ENCODE assay signal across 20 cellular contexts in the genomic region with DNA sequence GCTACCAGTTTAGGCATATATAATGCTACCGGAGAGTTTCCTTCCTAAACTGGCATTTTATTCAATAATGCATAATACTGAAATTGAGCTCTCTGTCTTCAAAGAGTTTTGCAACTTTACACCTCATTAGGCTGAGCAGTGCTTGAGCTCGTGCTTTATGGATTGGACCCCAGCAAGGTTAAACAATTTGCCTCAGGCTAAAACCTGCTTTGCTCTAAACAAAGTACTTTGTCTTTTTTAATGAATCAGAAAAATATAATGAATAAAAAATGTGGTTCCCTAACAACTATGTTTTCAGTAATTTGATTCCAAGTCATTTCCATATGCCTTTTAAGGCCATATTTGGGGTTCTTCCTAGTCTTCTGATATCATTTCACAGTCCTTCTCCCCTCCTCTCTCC. TPM values are rescaled to one million over a fixed set of nuclear protein-coding genes. Genes with fewer than 3 reads are reported as not detected.
"Had no signal": no experiment of that assay in that cellular context is flagged by ENCODE, and none has a peak within 500 bp of the region (broad histone marks: within the 10 kb centered on the region; RNA-seq: fewer than 3 reads in every experiment).

No MANE protein-coding gene starts in this region.

- H3K36me3 ChIP-seq: prostate gland, thoracic aorta had no signal

- H3K9me3 ChIP-seq: mucosa of descending colon, prostate gland, thoracic aorta had no signal

- H3K4me3 Mint-ChIP-seq: activated CD4-positive, alpha-beta T cell treated with anti-CD3 and anti-CD28 coated beads, Interleukin-2, amount 10 ng/mL, durations not matched to agents 7 days and 5 days; activated naive CD4-positive, alpha-beta T cell treated with anti-CD3 and anti-CD28 coated beads for 36 hours; activated T-helper 17 cell treated with anti-CD3 and anti-CD28 coated beads, Interleukin-2, amount 50 U/mL, for 72 hours; effector memory CD8-positive, alpha-beta T cell; immature natural killer cell; naive thymus-derived CD8-positive, alpha-beta T cell; stimulated activated naive CD8-positive, alpha-beta T cell treated with anti-CD3 and anti-CD28 coated beads, Interleukin-15, amount 100 ng/mL, for 72 hours; T-helper 17 cell had no signal

- H3K27ac Mint-ChIP-seq: activated CD4-positive, alpha-beta T cell treated with anti-CD3 and anti-CD28 coated beads, Interleukin-2, amount 10 ng/mL, durations not matched to agents 7 days and 5 days; activated naive CD4-positive, alpha-beta T cell treated with anti-CD3 and anti-CD28 coated beads for 36 hours; activated T-helper 17 cell treated with anti-CD3 and anti-CD28 coated beads, Interleukin-2, amount 50 U/mL, for 72 hours; effector memory CD8-positive, alpha-beta T cell; immature natural killer cell; naive thymus-derived CD8-positive, alpha-beta T cell; stimulated activated naive CD8-positive, alpha-beta T cell treated with anti-CD3 and anti-CD28 coated beads, Interleukin-15, amount 100 ng/mL, for 72 hours; T-helper 17 cell had no signal

- DNase-seq: activated CD4-positive, alpha-beta T cell treated with anti-CD3 and anti-CD28 coated beads, Interleukin-2, amount 10 ng/mL, durations not matched to agents 7 days and 5 days; activated CD4-positive, CD25-positive, alpha-beta regulatory T cell; activated naive CD4-positive, alpha-beta T cell treated with anti-CD3 and anti-CD28 coated beads for 36 hours; activated T-cell treated with anti-CD3 and anti-CD28 coated beads for 4 hours; central memory CD4-positive, alpha-beta T cell; effector memory CD8-positive, alpha-beta T cell; immature natural killer cell; left cardiac atrium; mucosa of descending colon; naive thymus-derived CD8-positive, alpha-beta T cell; nucleus accumbens; stimulated activated CD4-positive, alpha-beta T cell treated with anti-CD3 and anti-CD28 coated beads, Interleukin-4, amount 100 ng/mL, for 1 hour; stimulated activated naive CD8-positive, alpha-beta T cell treated with anti-CD3 and anti-CD28 coated beads, Interleukin-15, amount 100 ng/mL, for 72 hours; T-helper 17 cell had no signal

- H3K4me1 Mint-ChIP-seq: activated CD4-positive, alpha-beta T cell treated with anti-CD3 and anti-CD28 coated beads, Interleukin-2, amount 10 ng/mL, durations not matched to agents 7 days and 5 days; activated T-helper 17 cell treated with anti-CD3 and anti-CD28 coated beads, Interleukin-2, amount 50 U/mL, for 72 hours; immature natural killer cell; naive thymus-derived CD8-positive, alpha-beta T cell; stimulated activated naive CD8-positive, alpha-beta T cell treated with anti-CD3 and anti-CD28 coated beads, Interleukin-15, amount 100 ng/mL, for 72 hours; T-helper 17 cell had no signal

- H3K36me3 Mint-ChIP-seq: immature natural killer cell; naive thymus-derived CD8-positive, alpha-beta T cell had no signal

- H3K4me3 ChIP-seq: coronary artery, mucosa of descending colon, prostate gland, thoracic aorta had no signal

- H3K4me1 ChIP-seq: prostate gland had no signal

- ATAC-seq: activated T-helper 17 cell treated with anti-CD3 and anti-CD28 coated beads, Interleukin-2, amount 50 U/mL, for 72 hours; effector memory CD8-positive, alpha-beta T cell; mucosa of descending colon; naive thymus-derived CD8-positive, alpha-beta T cell; stimulated activated naive CD8-positive, alpha-beta T cell treated with anti-CD3 and anti-CD28 coated beads, Interleukin-15, amount 100 ng/mL, for 72 hours; T-helper 17 cell had no signal

- H3K27ac ChIP-seq: prostate gland had no signal

- H3K9me3 Mint-ChIP-seq: activated CD4-positive, alpha-beta T cell treated with anti-CD3 and anti-CD28 coated beads, Interleukin-2, amount 10 ng/mL, durations not matched to agents 7 days and 5 days; activated naive CD4-positive, alpha-beta T cell treated with anti-CD3 and anti-CD28 coated beads for 36 hours; activated T-helper 17 cell treated with anti-CD3 and anti-CD28 coated beads, Interleukin-2, amount 50 U/mL, for 72 hours; effector memory CD8-positive, alpha-beta T cell; stimulated activated naive CD8-positive, alpha-beta T cell treated with anti-CD3 and anti-CD28 coated beads, Interleukin-15, amount 100 ng/mL, for 72 hours had no signal

RNA-seq across cellular contexts. Expression of a gene that starts 20.1 kb away (rescaled TPM):
- total RNA-seq: activated CD4-positive, alpha-beta T cell treated with anti-CD3 and anti-CD28 coated beads, Interleukin-2, amount 10 ng/mL, durations not matched to agents 7 days and 5 days; activated CD8-positive, alpha-beta memory T cell treated with anti-CD3 and anti-CD28 coated beads for 36 hours; activated naive CD4-positive, alpha-beta T cell treated with anti-CD3 and anti-CD28 coated beads for 36 hours; activated T-helper 17 cell treated with anti-CD3 and anti-CD28 coated beads, Interleukin-2, amount 50 U/mL, for 72 hours; epithelial cell of proximal tubule; naive thymus-derived CD8-positive, alpha-beta T cell had no signal
- polyA plus RNA-seq: naive thymus-derived CD8-positive, alpha-beta T cell had no signal
